Comparison of ENCODE assay signal across 24 cellular contexts in the genomic region with DNA sequence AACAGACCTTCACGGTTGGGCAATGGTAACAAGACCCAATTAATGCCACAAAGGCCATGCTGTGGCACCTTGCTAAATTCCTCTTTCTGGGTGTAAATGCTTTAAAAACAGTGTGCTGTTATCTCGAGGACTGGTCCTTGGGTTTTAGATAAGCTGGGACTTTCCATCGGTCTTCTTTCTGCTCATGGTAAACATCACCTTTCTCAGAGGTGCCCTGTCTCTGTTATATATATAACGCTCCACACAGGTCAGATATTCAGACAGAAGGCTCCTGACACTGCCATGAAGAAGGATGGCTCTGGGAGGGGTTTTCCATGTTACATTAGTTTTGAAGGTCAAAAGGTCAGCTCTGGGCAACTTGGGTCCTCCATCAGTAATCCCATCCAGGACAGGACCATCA.
"Had no signal": no experiment of that assay in that cellular context is flagged by ENCODE, and none has a peak within 500 bp of the region (broad histone marks: within the 10 kb centered on the region; RNA-seq: fewer than 3 reads in every experiment).

No MANE protein-coding gene starts in this region.

- H3K4me3 ChIP-seq: MG63, Peyer's patch, SJCRH30 had no signal

- H3K36me3 ChIP-seq: MG63, Peyer's patch, SJCRH30 had no signal

- H3K9me3 ChIP-seq: MG63, Peyer's patch, SJCRH30 had no signal

- ATAC-seq: PC-3, Right ventricle myocardium inferior, SK-N-SH treated with all-trans-retinoic acid at 6 μM for 48 hours had no signal

- H3K27ac ChIP-seq: Peyer's patch, SJCRH30 had no signal

- H3K27me3 ChIP-seq: MG63, Peyer's patch, SJCRH30 had no signal

- DNase-seq: Karpas-422; KG1; MG63; NCI-H1092; NCI-H1105 treated with DMSO at 0.1 percent for 48 hours; NCI-H1417 treated with DMSO at 0.1 percent for 48 hours; NCI-H146; NCI-H1694 treated with DMSO at 0.1 percent for 48 hours; NCI-H1930; NCI-H2081; NCI-H2171; NCI-H226; NCI-H446; NCI-H510A; NCI-H524 treated with DMSO at 0.1 percent for 48 hours; NCI-H69; NCI-H774; NK-92 treated with Interleukin-12 subunit alpha and Interleukin-12 subunit beta, amount 100 ng/mL, for 24 hours; PC-3; Peyer's patch; SHP77 treated with DMSO at 0.1 percent for 48 hours; SJCRH30 had no signal
